ENCODE assay signal across 13 cellular contexts in the genomic region with DNA sequence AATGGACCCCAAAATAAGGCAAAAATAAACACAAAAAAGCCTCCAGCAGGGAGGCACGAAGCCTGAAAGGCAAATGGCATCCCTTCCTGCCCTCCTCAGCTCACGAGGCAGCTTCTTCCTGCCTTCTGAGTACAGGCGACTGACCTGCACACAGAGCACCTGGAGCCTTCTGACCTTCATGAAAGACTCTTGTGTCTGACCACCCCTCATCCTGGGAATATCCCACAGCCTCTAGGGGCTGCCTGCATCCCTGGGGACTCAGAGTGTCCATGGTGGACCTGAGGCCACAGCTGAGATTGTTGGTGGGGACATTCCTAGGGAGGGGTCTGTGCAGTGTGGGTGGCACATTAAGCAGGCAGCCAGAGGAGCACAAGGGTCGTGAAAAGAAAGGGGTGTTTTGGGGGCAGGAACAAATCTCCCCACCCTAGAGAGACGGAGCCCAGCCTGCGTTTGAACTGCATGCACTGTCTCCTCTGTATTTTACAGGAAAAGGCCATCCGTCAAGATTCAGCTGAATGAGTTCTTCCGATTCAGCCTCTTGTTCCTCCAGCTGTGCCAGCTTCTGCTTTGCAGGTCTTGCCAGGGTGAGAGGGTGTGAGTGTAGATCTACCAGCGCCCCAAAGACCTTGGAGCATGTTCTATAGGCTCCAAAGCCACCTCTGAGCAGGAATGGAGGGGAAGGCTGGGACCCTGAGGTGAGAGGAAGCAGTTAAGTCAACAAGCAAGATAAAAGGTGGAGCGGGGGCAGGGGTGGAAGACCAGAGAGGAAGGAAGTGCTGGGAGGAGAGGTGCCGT.
DNase-seq lines count a peak whose midpoint lies in the region; ATAC-seq lines count a peak whose summit lies in the region.
"Had no signal": no experiment of that assay in that cellular context is flagged by ENCODE, and none has a peak within 500 bp of the region (broad histone marks: within the 10 kb centered on the region; RNA-seq: fewer than 3 reads in every experiment).

No MANE protein-coding gene starts in this region.

- H3K9me3 ChIP-seq in BLaER1 treated with 17β-estradiol and CSF1 and Interleukin-3, amounts not matched to agents 10 nM and 100 nM (replicated peaks in 1 of 11): peaks cover 0 to 27% (median 13%) of the 10 kb centered on the region in 11 experiments; a peak in 9 of 22 replicates
- no peaks in the 10 kb centered on the region for H3K9me3 ChIP-seq in HUES48 (ENCODE audit: control insufficient read depth, insufficient read depth, low read length)

- POLR2A ChIA-PET in naive thymus-derived CD8-positive, alpha-beta T cell (lab: Charles Lee): interaction anchor here (0.7 to 2.7 kb wide), 7 partner anchors 8 to 79 kb away, joined by 3 to 10 read pairs (median 4); no protein-coding TSS in a partner anchor

- peak overlapping the region; percentile 83 for H3K27ac Mint-ChIP-seq in dendritic cell treated with granulocyte-macrophage colony-stimulating factor and Interleukin-4, amounts not matched to agents 40 ng/mL and 50 ng/mL, for 4 days
- peak overlapping the region in 9 of 10 donors; percentile 20 to 90 (median 85) for H3K27ac Mint-ChIP-seq in naive thymus-derived CD8-positive, alpha-beta T cell

- peak overlapping the region; percentile 83 to 97 (median 95) for H3K4me2 ChIP-seq in BLaER1 treated with 17β-estradiol and CSF1 and Interleukin-3, amounts not matched to agents 10 nM and 100 nM

- no peaks in the 10 kb centered on the region for H3K27me3 ChIP-seq in BLaER1 treated with 17β-estradiol and CSF1 and Interleukin-3, amounts not matched to agents 10 nM and 100 nM
- H3K27me3 ChIP-seq in HUES48 (ENCODE audit: control insufficient read depth, insufficient read depth, low read length): peaks cover 9% of the 10 kb centered on the region

- intact Hi-C loops in dendritic cell treated with granulocyte-macrophage colony-stimulating factor and Interleukin-4, amounts not matched to agents 40 ng/mL and 50 ng/mL, for 4 days (cut with micrococcal nuclease): loop anchor here (5.0 kb wide), 1 partner anchor 33 kb away; no protein-coding TSS in a partner anchor

- peak in 1 of 10 donors; percentile 14 for DNase-seq in naive thymus-derived CD8-positive, alpha-beta T cell
- no peak for DNase-seq in hypothalamus (lab: John Stamatoyannopoulos, UW)
- DNase-seq in amniotic stem cell (lab: John Stamatoyannopoulos, UW): no peak
- DNase-seq in middle frontal gyrus (ENCODE audit: extremely low spot score, low spot score): no peak
- DNase-seq: activated CD4-positive, alpha-beta T cell treated with anti-CD3 and anti-CD28 coated beads, Interleukin-2, amount 50 U/mL, for 1 hour; dermis blood vessel endothelial cell; EL; NCI-H524; stimulated activated CD4-positive, alpha-beta T cell treated with anti-CD3 and anti-CD28 coated beads, Interleukin-4, amount 100 ng/mL, for 1 hour had no signal

- H3K36me3 Mint-ChIP-seq in dendritic cell treated with granulocyte-macrophage colony-stimulating factor and Interleukin-4, amounts not matched to agents 40 ng/mL and 50 ng/mL, for 4 days (ENCODE audit: low read depth): no peaks in the 10 kb centered on the region
- H3K36me3 Mint-ChIP-seq in naive thymus-derived CD8-positive, alpha-beta T cell: no peaks in the 10 kb centered on the region

- peaks cover 7% of the 10 kb centered on the region for H3K27me3 Mint-ChIP-seq in dendritic cell treated with granulocyte-macrophage colony-stimulating factor and Interleukin-4, amounts not matched to agents 40 ng/mL and 50 ng/mL, for 4 days
- peaks cover 0 to 4% (median 0%) of the 10 kb centered on the region in 5 donors for H3K27me3 Mint-ChIP-seq in naive thymus-derived CD8-positive, alpha-beta T cell

- peak overlapping the region; percentile 60 for H3K4me3 Mint-ChIP-seq in dendritic cell treated with granulocyte-macrophage colony-stimulating factor and Interleukin-4, amounts not matched to agents 40 ng/mL and 50 ng/mL, for 4 days
- peak overlapping the region; percentile 72 to 89 (median 80) for H3K4me3 Mint-ChIP-seq in naive thymus-derived CD8-positive, alpha-beta T cell

- H3K9ac ChIP-seq in BLaER1 treated with 17β-estradiol and CSF1 and Interleukin-3, amounts not matched to agents 10 nM and 100 nM: peak overlapping the region; percentile 50 to 84 (median 76); a peak in 21 of 22 replicates
- H3K9ac ChIP-seq in HUES48 (ENCODE audit: low read depth, low read length): no peak overlapping the region

- H3K9me3 Mint-ChIP-seq in dendritic cell treated with granulocyte-macrophage colony-stimulating factor and Interleukin-4, amounts not matched to agents 40 ng/mL and 50 ng/mL, for 4 days: no peaks in the 10 kb centered on the region
- no peaks in the 10 kb centered on the region for H3K9me3 Mint-ChIP-seq in naive thymus-derived CD8-positive, alpha-beta T cell

- peaks cover 62 to 76% (median 71%) of the 10 kb centered on the region in 10 experiments for H3K4me1 ChIP-seq in BLaER1 treated with 17β-estradiol and CSF1 and Interleukin-3, amounts not matched to agents 10 nM and 100 nM
- peaks cover 16% of the 10 kb centered on the region for H3K4me1 ChIP-seq in HUES48 (ENCODE audit: control insufficient read depth, insufficient read depth, low read length)

- no peaks in the 10 kb centered on the region for H4K20me1 ChIP-seq in BLaER1 treated with 17β-estradiol and CSF1 and Interleukin-3, amounts not matched to agents 10 nM and 100 nM

- 0 out of 22 replicates have a peak, but pooled peaks cover 0 to 7% (median 0%) of the 10 kb centered on the region in 11 experiments for H3K36me3 ChIP-seq in BLaER1 treated with 17β-estradiol and CSF1 and Interleukin-3, amounts not matched to agents 10 nM and 100 nM
- no peaks in the 10 kb centered on the region for H3K36me3 ChIP-seq in HUES48 (ENCODE audit: control insufficient read depth, insufficient read depth, low read length)

- peak overlapping the region; percentile 26 to 64 (median 49); a peak in 15 of 20 replicates for H3K4me3 ChIP-seq in BLaER1 treated with 17β-estradiol and CSF1 and Interleukin-3, amounts not matched to agents 10 nM and 100 nM
- 0 out of 2 replicates have a peak overlapping the region, but pooled peaks have one; percentile 62 for H3K4me3 ChIP-seq in HUES48 (ENCODE audit: low read depth, low read length)

- ATAC-seq in naive thymus-derived CD8-positive, alpha-beta T cell: peak; percentile 44 to 58
- no peak for ATAC-seq in GM18867 (IDR thresholded peaks at IDR 0.05; ENCODE audit: unreplicated experiment)

- H3K27ac ChIP-seq in BLaER1 treated with 17β-estradiol and CSF1 and Interleukin-3, amounts not matched to agents 10 nM and 100 nM: peak overlapping the region; percentile 45 to 90 (median 87); a peak in 21 of 22 replicates
- no peak overlapping the region for H3K27ac ChIP-seq in HUES48 (ENCODE audit: low read depth, low read length)

- H3K4me1 Mint-ChIP-seq in dendritic cell treated with granulocyte-macrophage colony-stimulating factor and Interleukin-4, amounts not matched to agents 40 ng/mL and 50 ng/mL, for 4 days (ENCODE audit: low read depth): peaks cover 46% of the 10 kb centered on the region
- H3K4me1 Mint-ChIP-seq in naive thymus-derived CD8-positive, alpha-beta T cell: peaks cover 22 to 38% (median 29%) of the 10 kb centered on the region in 4 donors
